In the genomic region with DNA sequence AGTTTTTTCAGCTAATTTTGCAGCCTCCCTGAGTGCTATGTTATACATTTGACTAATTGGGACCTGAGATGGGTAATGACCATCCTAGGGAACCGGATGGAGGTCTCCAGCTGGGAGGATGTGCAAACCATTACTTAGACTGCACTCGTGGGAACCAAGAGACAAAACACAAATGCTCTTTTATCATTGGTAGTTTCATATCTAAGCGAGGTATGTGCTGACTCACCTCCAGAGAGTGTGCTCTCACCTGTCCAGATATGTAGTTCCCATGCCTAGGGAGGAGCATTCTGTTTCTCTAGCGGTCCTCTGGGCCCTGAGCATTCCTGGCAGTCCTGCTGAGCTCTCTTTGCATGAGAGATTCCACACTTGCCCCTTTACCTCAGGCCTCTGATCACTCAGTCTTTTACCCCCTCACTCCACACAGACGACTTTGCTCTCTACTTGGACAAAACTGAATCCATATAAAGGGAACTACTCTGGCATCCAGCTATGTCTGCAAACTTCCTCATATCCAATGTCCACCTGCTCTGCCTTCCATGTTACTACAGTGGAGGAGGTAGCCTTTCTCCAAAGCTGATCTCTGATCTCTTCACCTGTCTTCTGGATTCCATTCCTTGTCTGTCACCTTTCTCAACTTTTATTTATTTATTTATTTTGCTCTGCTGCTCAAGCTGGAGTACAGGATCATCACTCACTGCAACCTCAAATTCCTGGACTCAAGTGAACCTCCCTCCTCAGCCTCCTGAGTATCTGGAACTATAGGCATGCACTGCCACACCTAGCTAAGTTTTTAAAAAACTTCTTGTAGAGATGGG, we compare ENCODE assay signal across 9 cellular contexts.
DNase-seq lines count a peak whose midpoint lies in the region; ATAC-seq and TF ChIP-seq lines count a peak whose summit lies in the region.
"Had no signal": no experiment of that assay in that cellular context is flagged by ENCODE, and none has a peak within 500 bp of the region (broad histone marks: within the 10 kb centered on the region; RNA-seq: fewer than 3 reads in every experiment).

No MANE protein-coding gene starts in this region.

- H3K4me1 ChIP-seq in fibroblast of lung (ENCODE audit: control insufficient read depth, extremely low read depth, insufficient read depth, low read length) = peaks cover 10% of the 10 kb centered on the region
- H3K4me1 ChIP-seq: parathyroid adenoma had no signal

- no peak overlapping the region for H2AFZ ChIP-seq in fibroblast of lung (ENCODE audit: low read length)
- H2AFZ ChIP-seq: parathyroid adenoma had no signal

- H3K27me3 Mint-ChIP-seq in activated naive CD4-positive, alpha-beta T cell treated with anti-CD3 and anti-CD28 coated beads for 36 hours (ENCODE audit: low read depth) = no peaks in the 10 kb centered on the region
- H3K27me3 Mint-ChIP-seq in mesothelial cell of epicardium (ENCODE audit: low read depth) = no peaks in the 10 kb centered on the region
- no peaks in the 10 kb centered on the region for H3K27me3 Mint-ChIP-seq in stimulated activated naive B cell treated with anti-CD40 and anti-IgM and Interleukin-4, amounts not matched to agents 10 μg/mL and 1 μg/mL and 100 μg/mL, for 72 hours

- H3K4me2 ChIP-seq in fibroblast of lung (ENCODE audit: extremely low read depth, insufficient read depth, low read length) = no peak overlapping the region

- intact Hi-C loops in activated naive CD4-positive, alpha-beta T cell treated with anti-CD3 and anti-CD28 coated beads for 36 hours (cut with micrococcal nuclease) = no loop called here

- H3K79me2 ChIP-seq in fibroblast of lung (ENCODE audit: control insufficient read depth, insufficient read depth, low read length) = no peaks in the 10 kb centered on the region
- H3K79me2 ChIP-seq: parathyroid adenoma had no signal

- H3K4me1 Mint-ChIP-seq in activated naive CD4-positive, alpha-beta T cell treated with anti-CD3 and anti-CD28 coated beads for 36 hours (ENCODE audit: low read depth) = no peaks in the 10 kb centered on the region
- H3K4me1 Mint-ChIP-seq in mesothelial cell of epicardium = no peaks in the 10 kb centered on the region
- peaks cover 31 to 35% of the 10 kb centered on the region in 2 donors for H3K4me1 Mint-ChIP-seq in stimulated activated naive B cell treated with anti-CD40 and anti-IgM and Interleukin-4, amounts not matched to agents 10 μg/mL and 1 μg/mL and 100 μg/mL, for 72 hours

- no peaks in the 10 kb centered on the region for H3K9me3 ChIP-seq in fibroblast of lung (ENCODE audit: control insufficient read depth, insufficient read depth, low read depth, low read length)

- peak; percentile 72 for ATAC-seq in GM21423 (IDR thresholded peaks at IDR 0.05; ENCODE audit: unreplicated experiment)
- ATAC-seq in HG03432 (IDR thresholded peaks at IDR 0.05; ENCODE audit: unreplicated experiment) = peak; percentile 78
- no peak for ATAC-seq in stimulated activated naive B cell treated with anti-CD40 and anti-IgM and Interleukin-4, amounts not matched to agents 10 μg/mL and 1 μg/mL and 100 μg/mL, for 72 hours (replicated peaks)

- DNase-seq in fibroblast of lung (ENCODE audit: low read depth in 2 of 2) (peak in 1 of 2 donors; percentile 63), T-helper 9 cell (no peak), mesothelial cell of epicardium (ENCODE audit: low spot score in 2 of 2, unreplicated experiment in 2 of 2) (no peak)
- DNase-seq in activated naive CD4-positive, alpha-beta T cell treated with anti-CD3 and anti-CD28 coated beads for 36 hours = no peak
- no peak for DNase-seq in stimulated activated naive B cell treated with anti-CD40 and anti-IgM and Interleukin-4, amounts not matched to agents 10 μg/mL and 1 μg/mL and 100 μg/mL, for 72 hours

- no peaks in the 10 kb centered on the region for H3K27me3 ChIP-seq in fibroblast of lung (ENCODE audit: control insufficient read depth, insufficient read depth, low read length)

- TF ChIP-seq CTCF in fibroblast of lung (conservative IDR thresholded peaks at IDR 0.05 in 1 of 2, IDR thresholded peaks at IDR 0.05 in 1 of 2; ENCODE audit: low read depth in 1 of 2, low read length in 2 of 2) = no peak
- TF ChIP-seq CTCF in mesothelial cell of epicardium (IDR thresholded peaks at IDR 0.05; ENCODE audit: unreplicated experiment) = no peak

- H3K27ac Mint-ChIP-seq in activated naive CD4-positive, alpha-beta T cell treated with anti-CD3 and anti-CD28 coated beads for 36 hours = no peak overlapping the region
- no peak overlapping the region for H3K27ac Mint-ChIP-seq in mesothelial cell of epicardium
- no peak overlapping the region for H3K27ac Mint-ChIP-seq in stimulated activated naive B cell treated with anti-CD40 and anti-IgM and Interleukin-4, amounts not matched to agents 10 μg/mL and 1 μg/mL and 100 μg/mL, for 72 hours

- H3K36me3 Mint-ChIP-seq in activated naive CD4-positive, alpha-beta T cell treated with anti-CD3 and anti-CD28 coated beads for 36 hours (ENCODE audit: low read depth) = peaks cover 11% of the 10 kb centered on the region
- H3K36me3 Mint-ChIP-seq in mesothelial cell of epicardium = peaks cover 9% of the 10 kb centered on the region
- peaks cover 17 to 43% of the 10 kb centered on the region in 2 donors for H3K36me3 Mint-ChIP-seq in stimulated activated naive B cell treated with anti-CD40 and anti-IgM and Interleukin-4, amounts not matched to agents 10 μg/mL and 1 μg/mL and 100 μg/mL, for 72 hours

- no peaks in the 10 kb centered on the region for H3K9me3 Mint-ChIP-seq in activated naive CD4-positive, alpha-beta T cell treated with anti-CD3 and anti-CD28 coated beads for 36 hours
- H3K9me3 Mint-ChIP-seq in mesothelial cell of epicardium = no peaks in the 10 kb centered on the region
- H3K9me3 Mint-ChIP-seq in stimulated activated naive B cell treated with anti-CD40 and anti-IgM and Interleukin-4, amounts not matched to agents 10 μg/mL and 1 μg/mL and 100 μg/mL, for 72 hours = no peaks in the 10 kb centered on the region

- CTCF ChIA-PET in activated naive CD4-positive, alpha-beta T cell treated with anti-CD3 and anti-CD28 coated beads for 36 hours (lab: Charles Lee) = interaction anchor here (0.6 to 1.7 kb wide), 2 partner anchors 173 to 1559 kb away, joined by 3 to 5 read pairs; no protein-coding TSS in a partner anchor

- peak; percentile 28 for TF ChIP-seq POLR2A in GM15510 (IDR thresholded peaks at IDR 0.05; ENCODE audit: borderline replicate concordance, extremely low read depth, insufficient read length)

- peaks cover 2% of the 10 kb centered on the region for H3K36me3 ChIP-seq in fibroblast of lung (ENCODE audit: control insufficient read depth, insufficient read depth, low read length)

- no peak overlapping the region for H3K9ac ChIP-seq in fibroblast of lung (ENCODE audit: insufficient read depth, low read length)
- H3K9ac ChIP-seq: parathyroid adenoma had no signal

- peak overlapping the region; percentile 66 for H3K27ac ChIP-seq in fibroblast of lung (ENCODE audit: insufficient read depth, low read length)
- H3K27ac ChIP-seq: parathyroid adenoma had no signal

- H4K20me1 ChIP-seq in fibroblast of lung (ENCODE audit: control insufficient read depth, extremely low read depth, insufficient read depth, low read length) = no peaks in the 10 kb centered on the region

- no peak overlapping the region for H3K4me3 ChIP-seq in fibroblast of lung (replicated peaks in 1 of 4; ENCODE audit: control extremely low read depth in 1 of 4, insufficient read depth in 1 of 4, low read depth in 3 of 4, low read length in 4 of 4)

- H3K4me3 Mint-ChIP-seq in activated naive CD4-positive, alpha-beta T cell treated with anti-CD3 and anti-CD28 coated beads for 36 hours = no peak overlapping the region
- no peak overlapping the region for H3K4me3 Mint-ChIP-seq in mesothelial cell of epicardium
- no peak overlapping the region for H3K4me3 Mint-ChIP-seq in stimulated activated naive B cell treated with anti-CD40 and anti-IgM and Interleukin-4, amounts not matched to agents 10 μg/mL and 1 μg/mL and 100 μg/mL, for 72 hours

Comparison
In these comparisons a context has a peak if more than half of its experiments do, and no peak if none do; other contexts are left out.
1. ATAC-seq: peak in GM21423 (single experiment) and HG03432 (single experiment); none in stimulated activated naive B cell treated with anti-CD40 and anti-IgM and Interleukin-4, amounts not matched to agents 10 μg/mL and 1 μg/mL and 100 μg/mL, for 72 hours (0 of 2).